Comparison of ENCODE assay signal across 24 cellular contexts in genomic region chr5:75349663-75350062, GRCh38. TPM values are rescaled to one million over a fixed set of nuclear protein-coding genes. Genes with fewer than 3 reads are reported as not detected.
DNase-seq lines count a peak whose midpoint lies in the region; ATAC-seq, FAIRE-seq and TF ChIP-seq lines count a peak whose summit lies in the region.
"Had no signal": no experiment of that assay in that cellular context is flagged by ENCODE, and none has a peak within 500 bp of the region (broad histone marks: within the 10 kb centered on the region; RNA-seq: fewer than 3 reads in every experiment).

No MANE protein-coding gene starts in this region.

- H3K79me2 ChIP-seq in HepG2 (ENCODE audit: insufficient read depth, low read length) = peaks cover 60% of the 10 kb centered on the region
- no peaks in the 10 kb centered on the region for H3K79me2 ChIP-seq in KMS-11 (ENCODE audit: insufficient read depth, low read depth)

- H3K27ac Mint-ChIP-seq in glutamatergic neuron (ENCODE audit: unreplicated experiment) = peak overlapping the region; percentile 8
- H3K27ac Mint-ChIP-seq: B cell; CD4-positive, alpha-beta T cell; CD8-positive, alpha-beta T cell had no signal

- H3K4me1 ChIP-seq in HepG2 (ENCODE audit: insufficient read depth, low read length) = peaks cover 7% of the 10 kb centered on the region; the same call in 1 of the 2 replicates
- H3K4me1 ChIP-seq in right lobe of liver = no peaks in the 10 kb centered on the region
- peaks cover 46% of the 10 kb centered on the region for H3K4me1 ChIP-seq in KMS-11 (ENCODE audit: low read depth, poor library complexity, severe bottlenecking)
- H3K4me1 ChIP-seq: A549; BLaER1 treated with 17β-estradiol and CSF1 and Interleukin-3, amounts not matched to agents 10 nM and 100 nM; Caco-2 had no signal

- CTCF ChIA-PET in HepG2 (lab: Yijun Ruan, JAX; ENCODE audit: low intra/inter-chr PET ratio, low total read pairs) = no interaction called here

- no peak overlapping the region for H3K9ac ChIP-seq in HepG2 (ENCODE audit: insufficient read depth, low read depth, low read length)
- H3K9ac ChIP-seq in KMS-11 = no peak overlapping the region
- H3K9ac ChIP-seq: BLaER1 treated with 17β-estradiol and CSF1 and Interleukin-3, amounts not matched to agents 10 nM and 100 nM had no signal

- H3K4me2 ChIP-seq in HepG2 (ENCODE audit: low read depth, low read length) (no peak overlapping the region), KMS-11 (peak overlapping the region; percentile 18; the same call in 1 of the 2 replicates)
- H3K4me2 ChIP-seq: A549; BLaER1 treated with 17β-estradiol and CSF1 and Interleukin-3, amounts not matched to agents 10 nM and 100 nM had no signal

- intact Hi-C loops in HepG2 (cut with micrococcal nuclease; ENCODE audit: unreplicated experiment) = no loop called here
- intact Hi-C loops in right lobe of liver (cut with DNase I) = no loop called here

- POLR2A ChIA-PET in HepG2 (lab: Yijun Ruan, JAX) = no interaction called here

- no peak overlapping the region for H3K4me3 Mint-ChIP-seq in glutamatergic neuron (ENCODE audit: unreplicated experiment)
- H3K4me3 Mint-ChIP-seq: B cell; CD4-positive, alpha-beta T cell; CD8-positive, alpha-beta T cell had no signal

- no peak for TF ChIP-seq RAD21 in HepG2 (CRISPR knock-in tag; IDR thresholded peaks at IDR 0.05)

- no TSS peak for BruUV-seq in HepG2 (replicated peaks; lab: Mats Ljungman, UMichigan)

- H3K4me1 Mint-ChIP-seq in glutamatergic neuron (ENCODE audit: low read depth, unreplicated experiment) = no peaks in the 10 kb centered on the region
- H3K4me1 Mint-ChIP-seq: B cell had no signal

- no peak for FAIRE-seq in HepG2 (lab: Jason Lieb, UNC)
- FAIRE-seq: GM12878 had no signal

- H3K27me3 ChIP-seq in HepG2 (ENCODE audit: control insufficient read depth in 1 of 2, insufficient read depth in 2 of 2, low read length in 2 of 2) = no peaks in the 10 kb centered on the region
- no peaks in the 10 kb centered on the region for H3K27me3 ChIP-seq in right lobe of liver
- no peaks in the 10 kb centered on the region for H3K27me3 ChIP-seq in KMS-11 (ENCODE audit: insufficient read depth, low read depth)
- H3K27me3 ChIP-seq: BLaER1 treated with 17β-estradiol and CSF1 and Interleukin-3, amounts not matched to agents 10 nM and 100 nM had no signal

- DNase-seq in HepG2 (ENCODE audit: low spot score) = no peak
- no peak for DNase-seq in right lobe of liver
- no peak for DNase-seq in glutamatergic neuron
- no peak for DNase-seq in NCI-H1105 treated with DMSO at 0.1 percent for 48 hours (lab: John Stamatoyannopoulos, UW)
- DNase-seq: AML-193; Caco-2; Calu3; CD4-positive, alpha-beta T cell; CD8-positive, alpha-beta T cell; DMS 273 treated with DMSO at 0.1 percent for 48 hours; DMS153; DMS53; DMS79; DND-41; EL; GDM1 had no signal

- ATAC-seq in HepG2 (no peak), right lobe of liver (no peak), GM18867 (IDR thresholded peaks at IDR 0.05; ENCODE audit: unreplicated experiment) (no peak)
- ATAC-seq: A549; CD8-positive, alpha-beta T cell; GM12878 had no signal

- no peak overlapping the region for H3K27ac ChIP-seq in HepG2 (ENCODE audit: extremely low read length, insufficient read depth, low read length)
- no peak overlapping the region for H3K27ac ChIP-seq in right lobe of liver
- no peak overlapping the region for H3K27ac ChIP-seq in KMS-11
- H3K27ac ChIP-seq: 22Rv1; A549; BLaER1 treated with 17β-estradiol and CSF1 and Interleukin-3, amounts not matched to agents 10 nM and 100 nM; C4-2B had no signal

- in situ Hi-C loops in HepG2 (cut with HindIII; ENCODE audit: extremely low pct_ligation_motif_present, low pct_unique_long_range_greater_than_20kb) = no loop called here

- peaks cover 6% of the 10 kb centered on the region for H3K36me3 Mint-ChIP-seq in glutamatergic neuron (ENCODE audit: unreplicated experiment)

- H3K4me3 ChIP-seq in HepG2 (replicated peaks in 1 of 3; ENCODE audit: insufficient read depth in 1 of 3, low read depth in 2 of 3, low read length in 3 of 3) (no peak overlapping the region), right lobe of liver (no peak overlapping the region), KMS-11 (IDR thresholded peaks at IDR 0.05; ENCODE audit: insufficient read depth, low read depth, low read length) (no peak overlapping the region)
- H3K4me3 ChIP-seq: A549; BLaER1 treated with 17β-estradiol and CSF1 and Interleukin-3, amounts not matched to agents 10 nM and 100 nM; GM12878 had no signal

- no peak for TF ChIP-seq EP300 in HepG2 (IDR thresholded peaks at IDR 0.05; ENCODE audit: low read depth in 2 of 2, low read length in 2 of 2)
- no peak for TF ChIP-seq EP300 in HepG2 (CRISPR knock-in tag; IDR thresholded peaks at IDR 0.05; ENCODE audit: borderline replicate concordance)

- H2AFZ ChIP-seq in HepG2 (ENCODE audit: low read length) (no peak overlapping the region), KMS-11 (ENCODE audit: low read depth) (no peak overlapping the region)

- no peaks in the 10 kb centered on the region for H3K27me3 Mint-ChIP-seq in glutamatergic neuron (ENCODE audit: unreplicated experiment)
- H3K27me3 Mint-ChIP-seq: B cell; CD4-positive, alpha-beta T cell had no signal

- H3K9me3 ChIP-seq in HepG2 (ENCODE audit: low read length) = no peaks in the 10 kb centered on the region
- H3K9me3 ChIP-seq in right lobe of liver = no peaks in the 10 kb centered on the region
- H3K9me3 ChIP-seq: A549; BLaER1 treated with 17β-estradiol and CSF1 and Interleukin-3, amounts not matched to agents 10 nM and 100 nM; Caco-2 had no signal

- TF ChIP-seq POLR2A in HepG2 (IDR thresholded peaks at IDR 0.05; ENCODE audit: insufficient read depth in 1 of 2, low read depth in 2 of 2, low read length in 2 of 2) = no peak
- TF ChIP-seq POLR2A in right lobe of liver (IDR thresholded peaks at IDR 0.05) = no peak

- TF ChIP-seq CTCF in HepG2 (CRISPR knock-in tag; IDR thresholded peaks at IDR 0.05) (no peak), right lobe of liver (IDR thresholded peaks at IDR 0.05) (no peak), KMS-11 (conservative IDR thresholded peaks at IDR 0.05; ENCODE audit: low read depth, low read length) (no peak), glutamatergic neuron (IDR thresholded peaks at IDR 0.05; ENCODE audit: partially characterized antibody, unreplicated experiment) (no peak)

- no peaks in the 10 kb centered on the region for H3K9me3 Mint-ChIP-seq in glutamatergic neuron (ENCODE audit: unreplicated experiment)
- H3K9me3 Mint-ChIP-seq: CD4-positive, alpha-beta T cell; CD8-positive, alpha-beta T cell had no signal

- H4K20me1 ChIP-seq in HepG2 (ENCODE audit: insufficient read depth, low read length) (peaks cover 27% of the 10 kb centered on the region), KMS-11 (ENCODE audit: insufficient read depth) (peaks cover 6% of the 10 kb centered on the region)

- H3K36me3 ChIP-seq in HepG2 (replicated peaks in 1 of 2; ENCODE audit: control insufficient read depth in 1 of 2, insufficient read depth in 2 of 2, low read length in 2 of 2) (peaks cover 14 to 80% of the 10 kb centered on the region in 2 experiments), right lobe of liver (peaks cover 6 to 92% (median 32%) of the 10 kb centered on the region in 4 donors), KMS-11 (ENCODE audit: insufficient read depth) (peaks cover 32% of the 10 kb centered on the region)

- WGBS in HepG2 (ENCODE audit: low lambda C conversion rate) = 94% methylated on average over 2 of the region's 2 CpGs
- 93% methylated on average over 2 of the region's 2 CpGs for whole genome bisulfite sequencing in right lobe of liver (ENCODE audit: insufficient coverage, low coverage, low lambda C conversion rate, missing lambda C conversion rate)

TF ChIP-seq in HepG2, 621 proteins besides CTCF, POLR2A, EP300 and RAD21 (continues in another document):
- no peak for TF ChIP-seq MED1 (CRISPR knock-in tag; IDR thresholded peaks at IDR 0.05)
- peak; percentile 94 for TF ChIP-seq RBM22 (optimal IDR thresholded peaks at IDR 0.05; ENCODE audit: low read length)
- no peak for TF ChIP-seq PBX3 (CRISPR knock-in tag; IDR thresholded peaks at IDR 0.05; ENCODE audit: borderline replicate concordance)
- no peak for TF ChIP-seq IKZF1 (IDR thresholded peaks at IDR 0.05)
- TF ChIP-seq ZNF263 (CRISPR knock-in tag; IDR thresholded peaks at IDR 0.05) = no peak
- TF ChIP-seq EEA1 (CRISPR knock-in tag; IDR thresholded peaks at IDR 0.05; ENCODE audit: borderline replicate concordance) = no peak

RNA-seq across cellular contexts. Expression of gene HMGCR, which starts 12.6 kb away (rescaled TPM):
- 111 and 144 TPM in 2 replicates for total RNA-seq in HepG2 (2016; rRNA removed; fragmentation: Illumina TruSeq; extraction: Trizol)
- total RNA-seq in HepG2 (2016; cell fraction: cytosol; rRNA removed; fragmentation: Illumina TruSeq; extraction: Trizol; ENCODE audit: low read depth) = 13.9 and 16.0 TPM in 2 replicates
- total RNA-seq in HepG2 (2016; cell fraction: insoluble cytoplasmic fraction; rRNA removed; fragmentation: Illumina TruSeq; extraction: Trizol) = 94.9 and 148 TPM in 2 replicates
- total RNA-seq in HepG2 (2016; cell fraction: membrane; rRNA removed; fragmentation: Illumina TruSeq; extraction: Trizol) = 34.9 and 43.7 TPM in 2 replicates
- total RNA-seq in HepG2 (2016; cell fraction: nucleus; rRNA removed; fragmentation: Illumina TruSeq; extraction: Trizol) = 273 and 279 TPM in 2 replicates
- 43.0 and 54.2 TPM in 2 replicates for polyA plus RNA-seq in HepG2 (2011; rRNA removed)
- polyA plus RNA-seq in HepG2 (2011; cell fraction: cytosol; rRNA removed) = 16.7 and 37.7 TPM in 2 replicates
- 41.8 and 60.3 TPM in 2 replicates for polyA plus RNA-seq in HepG2 (2011; cell fraction: nucleus; rRNA removed)
- polyA plus RNA-seq in HepG2 (2012) = 147 and 165 TPM in 2 replicates
- polyA plus RNA-seq in HepG2 (2016; cell fraction: cytosol; fragmentation: Illumina TruSeq; extraction: Trizol; ENCODE audit: low read depth) = 5.0 and 5.2 TPM in 2 replicates
- polyA plus RNA-seq in HepG2 (2016; cell fraction: insoluble cytoplasmic fraction; fragmentation: Illumina TruSeq; extraction: Trizol; ENCODE audit: low read depth) = 67.7 and 73.3 TPM in 2 replicates
- polyA plus RNA-seq in HepG2 (2016; cell fraction: membrane; fragmentation: Illumina TruSeq; extraction: Trizol; ENCODE audit: low read depth) = 10.6 and 13.1 TPM in 2 replicates
- polyA plus RNA-seq in HepG2 (2016; cell fraction: nucleus; fragmentation: Illumina TruSeq; extraction: Trizol; ENCODE audit: insufficient read depth, low read depth) = 271 and 285 TPM in 2 replicates
- polyA minus RNA-seq in HepG2 (2011; rRNA and poly(A)+ RNA removed; ENCODE audit: low replicate concordance) = 101 and 102 TPM in 2 replicates
- 53.2 and 76.7 TPM in 2 replicates for polyA minus RNA-seq in HepG2 (2011; cell fraction: cytosol; rRNA and poly(A)+ RNA removed)
- polyA minus RNA-seq in HepG2 (2011; cell fraction: nucleus; rRNA and poly(A)+ RNA removed) = 204 and 309 TPM in 2 replicates
- total RNA-seq in right lobe of liver = 10 to 100 TPM in 5 of 6 experiments, 1 to 10 TPM in 1; 9.6 to 89.6 (median 22.2) TPM
- total RNA-seq in glutamatergic neuron (ENCODE audit: unreplicated experiment) = 362 TPM
